Comparison of ENCODE assay signal across 27 cellular contexts in genomic region chr17:4896332-4897197, GRCh38. TPM values are rescaled to one million over a fixed set of nuclear protein-coding genes. Genes with fewer than 3 reads are reported as not detected.
"Had no signal": no experiment of that assay in that cellular context is flagged by ENCODE, and none has a peak within 500 bp of the region (broad histone marks: within the 10 kb centered on the region; RNA-seq: fewer than 3 reads in every experiment).

No MANE protein-coding gene starts in this region.

- H3K27me3 Mint-ChIP-seq: activated CD4-positive, alpha-beta T cell treated with anti-CD3 and anti-CD28 coated beads for 36 hours; stimulated activated naive CD8-positive, alpha-beta T cell treated with anti-CD3 and anti-CD28 coated beads, Interleukin-15, amount 100 ng/mL, for 72 hours had no signal

- H3K27ac ChIP-seq: adrenal gland, hepatocyte, lower lobe of right lung, psoas muscle, right lobe of liver, suprapubic skin, transverse colon, vagina had no signal

- H3K36me3 Mint-ChIP-seq: activated naive CD4-positive, alpha-beta T cell treated with anti-CD3 and anti-CD28 coated beads, Interleukin-2, amount 50 U/mL, for 72 hours had no signal

- H3K9me3 Mint-ChIP-seq: activated CD4-positive, alpha-beta memory T cell treated with anti-CD3 and anti-CD28 coated beads for 36 hours; activated naive CD4-positive, alpha-beta T cell treated with anti-CD3 and anti-CD28 coated beads, Interleukin-2, amount 50 U/mL, for 72 hours; activated T-helper 1 cell treated with anti-CD3 and anti-CD28 coated beads, Interleukin-12 subunit alpha, Interleukin-12 subunit beta, Interleukin-2, Interleukin-4 antibody, amounts not matched to agents 30 ng/mL and 10 ng/mL and 1 ng/mL, durations not matched to agents 14 hours and 24 hours and 36 hours; dendritic cell treated with granulocyte-macrophage colony-stimulating factor and Interleukin-4, amounts not matched to agents 40 ng/mL and 50 ng/mL, for 4 days; stimulated activated naive CD8-positive, alpha-beta T cell treated with anti-CD3 and anti-CD28 coated beads, Interleukin-15, amount 100 ng/mL, for 72 hours had no signal

- H3K27ac Mint-ChIP-seq: activated CD4-positive, alpha-beta memory T cell treated with anti-CD3 and anti-CD28 coated beads for 36 hours; activated CD4-positive, alpha-beta T cell treated with anti-CD3 and anti-CD28 coated beads for 36 hours; activated naive CD4-positive, alpha-beta T cell treated with anti-CD3 and anti-CD28 coated beads, Interleukin-2, amount 50 U/mL, for 72 hours; activated T-helper 1 cell treated with anti-CD3 and anti-CD28 coated beads, Interleukin-12 subunit alpha, Interleukin-12 subunit beta, Interleukin-2, Interleukin-4 antibody, amounts not matched to agents 30 ng/mL and 10 ng/mL and 1 ng/mL, durations not matched to agents 14 hours and 24 hours and 36 hours; dendritic cell treated with granulocyte-macrophage colony-stimulating factor and Interleukin-4, amounts not matched to agents 40 ng/mL and 50 ng/mL, for 4 days had no signal

- ATAC-seq: activated CD4-positive, alpha-beta T cell treated with anti-CD3 and anti-CD28 coated beads for 36 hours; activated naive CD4-positive, alpha-beta T cell treated with anti-CD3 and anti-CD28 coated beads, Interleukin-2, amount 50 U/mL, for 72 hours; left colon; lower lobe of right lung; psoas muscle; right lobe of liver; stimulated activated naive CD8-positive, alpha-beta T cell treated with anti-CD3 and anti-CD28 coated beads, Interleukin-15, amount 100 ng/mL, for 72 hours had no signal

- DNase-seq: activated CD4-positive, alpha-beta memory T cell treated with anti-CD3 and anti-CD28 coated beads for 36 hours; activated CD4-positive, alpha-beta T cell treated with anti-CD3 and anti-CD28 coated beads for 36 hours; activated gamma-delta T cell treated with Interleukin-2 at 50 U/mL for 16 hours; activated T-cell treated with anti-CD3 and anti-CD28 coated beads for 4 hours; adrenal gland; cerebellar nuclear complex; effector CD8-positive, alpha-beta T cell; left colon; lower lobe of right lung; small intestine; stimulated activated CD4-positive, alpha-beta T cell treated with anti-CD3 and anti-CD28 coated beads, Interleukin-15, amount 100 ng/mL, for 24 hours; stimulated activated CD4-positive, alpha-beta T cell treated with anti-CD3 and anti-CD28 coated beads, Interleukin-2, amount 100 ng/mL, for 48 hours; stimulated activated naive CD8-positive, alpha-beta T cell treated with anti-CD3 and anti-CD28 coated beads, Interleukin-15, amount 100 ng/mL, for 72 hours; T-helper 2 cell; transverse colon had no signal

- H3K4me3 Mint-ChIP-seq: activated CD4-positive, alpha-beta memory T cell treated with anti-CD3 and anti-CD28 coated beads for 36 hours; activated CD4-positive, alpha-beta T cell treated with anti-CD3 and anti-CD28 coated beads for 36 hours; activated T-helper 1 cell treated with anti-CD3 and anti-CD28 coated beads, Interleukin-12 subunit alpha, Interleukin-12 subunit beta, Interleukin-2, Interleukin-4 antibody, amounts not matched to agents 30 ng/mL and 10 ng/mL and 1 ng/mL, durations not matched to agents 14 hours and 24 hours and 36 hours; dendritic cell treated with granulocyte-macrophage colony-stimulating factor and Interleukin-4, amounts not matched to agents 40 ng/mL and 50 ng/mL, for 4 days; stimulated activated naive CD8-positive, alpha-beta T cell treated with anti-CD3 and anti-CD28 coated beads, Interleukin-15, amount 100 ng/mL, for 72 hours had no signal

RNA-seq across cellular contexts. Expression of gene GP1BA, which starts 35.5 kb away (rescaled TPM):
- total RNA-seq: activated CD4-positive, alpha-beta memory T cell treated with anti-CD3 and anti-CD28 coated beads for 36 hours; activated CD4-positive, alpha-beta T cell treated with anti-CD3 and anti-CD28 coated beads for 36 hours; activated naive CD4-positive, alpha-beta T cell treated with anti-CD3 and anti-CD28 coated beads, Interleukin-2, amount 50 U/mL, for 72 hours; activated T-helper 1 cell treated with anti-CD3 and anti-CD28 coated beads, Interleukin-12 subunit alpha, Interleukin-12 subunit beta, Interleukin-2, Interleukin-4 antibody, amounts not matched to agents 30 ng/mL and 10 ng/mL and 1 ng/mL, durations not matched to agents 14 hours and 24 hours and 36 hours; bronchial epithelial cell; endothelial cell of umbilical vein; glomerular endothelial cell; hepatocyte; left colon; osteocyte; suprapubic skin; transverse colon; vagina had no signal
